1 cellular context compared by ENCODE assay signal in genomic region chr13:99590519-99591011, GRCh38.
TF ChIP-seq lines count a peak whose summit lies in the region.

No MANE protein-coding gene starts in this region.

TF ChIP-seq in H1, 55 proteins besides CTCF, POLR2A, EP300 and RAD21:
- TF ChIP-seq SIX5 (IDR thresholded peaks at IDR 0.05; ENCODE audit: low read depth, low read length) = no peak
- TF ChIP-seq SP1 (IDR thresholded peaks at IDR 0.05; ENCODE audit: low read depth, low read length) = no peak
- no peak for TF ChIP-seq SUZ12 (IDR thresholded peaks at IDR 0.05; ENCODE audit: low read length)
- no peak for TF ChIP-seq TBP (IDR thresholded peaks at IDR 0.05; ENCODE audit: low read depth, low read length)
